ENCODE assay signal across 22 cellular contexts in the genomic region with DNA sequence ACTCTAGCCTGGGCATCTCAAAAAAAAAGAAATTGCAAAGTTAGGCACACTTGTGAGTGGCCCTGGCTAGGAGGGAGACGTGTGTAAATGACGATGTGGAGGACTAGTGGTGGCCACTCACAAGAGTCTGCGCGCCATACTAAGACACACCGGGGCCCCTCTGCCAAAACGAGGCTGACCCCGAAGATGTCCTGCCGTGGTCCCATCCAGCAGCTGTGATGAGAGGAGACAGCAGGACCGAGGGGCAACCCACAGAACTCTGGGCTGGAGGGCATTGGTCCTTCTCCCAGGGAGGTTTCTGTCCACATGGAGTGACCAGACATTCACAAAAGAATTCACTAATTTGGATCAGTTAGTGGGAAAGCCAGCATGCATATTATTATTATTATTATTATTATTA.
"Had no signal": no experiment of that assay in that cellular context is flagged by ENCODE, and none has a peak within 500 bp of the region (broad histone marks: within the 10 kb centered on the region; RNA-seq: fewer than 3 reads in every experiment).

No MANE protein-coding gene starts in this region.

- H3K4me3 Mint-ChIP-seq: mesothelial cell of epicardium; natural killer cell; neural crest cell; stimulated activated memory B cell treated with anti-CD40 and anti-IgM and Interleukin-4, amounts not matched to agents 10 μg/mL and 1 μg/mL and 100 μg/mL, for 72 hours; stimulated activated naive CD8-positive, alpha-beta T cell treated with anti-CD3 and anti-CD28 coated beads, Interleukin-15, Interleukin-2, amounts not matched to agents 100 ng/mL and 50 ng/mL, for 24 hours had no signal

- H3K27ac ChIP-seq: heart left ventricle, ovary, spleen, tibial nerve had no signal

- H3K9me3 ChIP-seq: ovary, spleen had no signal

- H3K4me1 ChIP-seq: tibial nerve had no signal

- H3K36me3 ChIP-seq: ovary had no signal

- H3K4me1 Mint-ChIP-seq: mesothelial cell of epicardium, neural crest cell had no signal

- DNase-seq: cortex of kidney; dorsolateral prefrontal cortex; effector CD8-positive, alpha-beta T cell; heart left ventricle; hippocampal formation; kidney glomerular epithelial cell; mammary epithelial cell; natural killer cell; spleen; stimulated activated CD4-positive, alpha-beta T cell treated with anti-CD3 and anti-CD28 coated beads, Interleukin-15, amount 100 ng/mL, for 24 hours; stimulated activated CD4-positive, alpha-beta T cell treated with anti-CD3 and anti-CD28 coated beads, Interleukin-1b, Interleukin-23, amount 100 ng/mL, for 48 hours; stimulated activated CD4-positive, alpha-beta T cell treated with anti-CD3 and anti-CD28 coated beads, Interleukin-4, amount 100 ng/mL, for 24 hours had no signal

- H3K9me3 Mint-ChIP-seq: stimulated activated naive CD8-positive, alpha-beta T cell treated with anti-CD3 and anti-CD28 coated beads, Interleukin-15, Interleukin-2, amounts not matched to agents 100 ng/mL and 50 ng/mL, for 24 hours had no signal

- H3K27me3 Mint-ChIP-seq: progenitor cell of endocrine pancreas; stimulated activated memory B cell treated with anti-CD40 and anti-IgM and Interleukin-4, amounts not matched to agents 10 μg/mL and 1 μg/mL and 100 μg/mL, for 72 hours; stimulated activated naive CD8-positive, alpha-beta T cell treated with anti-CD3 and anti-CD28 coated beads, Interleukin-15, Interleukin-2, amounts not matched to agents 100 ng/mL and 50 ng/mL, for 24 hours had no signal

- H3K4me3 ChIP-seq: dorsolateral prefrontal cortex, heart left ventricle, ovary, spleen, tibial nerve had no signal

- H3K27me3 ChIP-seq: dorsolateral prefrontal cortex, heart left ventricle, ovary, spleen, tibial nerve had no signal

- H3K27ac Mint-ChIP-seq: mesothelial cell of epicardium; progenitor cell of endocrine pancreas; stimulated activated naive CD8-positive, alpha-beta T cell treated with anti-CD3 and anti-CD28 coated beads, Interleukin-15, Interleukin-2, amounts not matched to agents 100 ng/mL and 50 ng/mL, for 24 hours had no signal

- ATAC-seq: esophagus mucosa; heart left ventricle; left lobe of liver; natural killer cell; right cardiac atrium; stimulated activated memory B cell treated with anti-CD40 and anti-IgM and Interleukin-4, amounts not matched to agents 10 μg/mL and 1 μg/mL and 100 μg/mL, for 72 hours had no signal
